21 cellular contexts compared by ENCODE assay signal in the genomic region with DNA sequence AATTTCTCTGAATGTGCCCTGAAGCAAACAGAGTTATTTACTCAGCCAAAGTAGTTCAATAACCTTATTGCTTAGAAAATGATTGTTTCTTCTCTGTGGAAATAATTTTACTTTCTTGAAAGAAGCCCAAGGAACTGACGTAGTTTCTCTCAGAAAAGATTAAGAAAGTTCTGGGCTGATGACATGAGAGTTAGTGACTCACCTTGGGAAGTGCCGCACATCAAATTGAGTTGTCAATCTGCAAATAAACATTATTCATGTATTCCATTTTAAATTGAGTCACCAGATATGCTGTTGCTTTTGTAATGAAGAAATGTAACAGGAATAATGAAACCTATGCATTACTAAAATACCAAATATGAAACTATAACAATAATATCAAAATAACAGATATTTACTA.
DNase-seq lines count a peak whose midpoint lies in the region; FAIRE-seq and TF ChIP-seq lines count a peak whose summit lies in the region.
"Had no signal": no experiment of that assay in that cellular context is flagged by ENCODE, and none has a peak within 500 bp of the region (broad histone marks: within the 10 kb centered on the region; RNA-seq: fewer than 3 reads in every experiment).

No MANE protein-coding gene starts in this region.

- BruUV-seq in MCF 10A (replicated peaks; lab: Mats Ljungman, UMichigan), result no TSS peak

- H3K4ac ChIP-seq in mesenchymal stem cell (ENCODE audit: low read depth in 1 of 2, low read length in 2 of 2), result no peak overlapping the region

- no peak overlapping the region for H2BK120ac ChIP-seq in mesenchymal stem cell (ENCODE audit: low read depth, low read length)

- no peak overlapping the region for H3K18ac ChIP-seq in mesenchymal stem cell (ENCODE audit: low read depth in 1 of 2, low read length in 2 of 2)

- no peaks in the 10 kb centered on the region for H3K9me3 ChIP-seq in breast epithelium
- H3K9me3 ChIP-seq in mesenchymal stem cell (ENCODE audit: control insufficient read depth, low read length), result peaks cover 4% of the 10 kb centered on the region
- H3K9me3 ChIP-seq: BLaER1 treated with 17β-estradiol and CSF1 and Interleukin-3, amounts not matched to agents 10 nM and 100 nM; HAP-1 had no signal

- H2BK12ac ChIP-seq in mesenchymal stem cell (ENCODE audit: low read length in 2 of 2), result no peak overlapping the region

- H3K27me3 ChIP-seq in breast epithelium (no peaks in the 10 kb centered on the region), bronchial epithelial cell (ENCODE audit: control insufficient read depth, insufficient read depth, low read length) (no peaks in the 10 kb centered on the region), mesenchymal stem cell (ENCODE audit: control insufficient read depth in 1 of 2, insufficient read depth in 1 of 2, low read length in 2 of 2) (no peaks in the 10 kb centered on the region)
- H3K27me3 ChIP-seq: BLaER1 treated with 17β-estradiol and CSF1 and Interleukin-3, amounts not matched to agents 10 nM and 100 nM had no signal

- peaks cover 7% of the 10 kb centered on the region for H3K9me3 Mint-ChIP-seq in MCF 10A (ENCODE audit: unreplicated experiment)

- no peaks in the 10 kb centered on the region for H3K36me3 ChIP-seq in breast epithelium
- H3K36me3 ChIP-seq in bronchial epithelial cell (ENCODE audit: control insufficient read depth, insufficient read depth, low read length), result no peaks in the 10 kb centered on the region
- no peaks in the 10 kb centered on the region for H3K36me3 ChIP-seq in mesenchymal stem cell (ENCODE audit: control insufficient read depth in 1 of 2, insufficient read depth in 2 of 2, low read depth in 1 of 2, low read length in 2 of 2)
- H3K36me3 ChIP-seq: BLaER1 treated with 17β-estradiol and CSF1 and Interleukin-3, amounts not matched to agents 10 nM and 100 nM; HAP-1 had no signal

- TF ChIP-seq CTCF in MCF 10A (IDR thresholded peaks at IDR 0.05; ENCODE audit: unreplicated experiment) (no peak), breast epithelium (IDR thresholded peaks at IDR 0.05) (no peak), bronchial epithelial cell (IDR thresholded peaks at IDR 0.05; ENCODE audit: insufficient read depth, low read length, severe bottlenecking) (no peak)

- H3K4me1 ChIP-seq in breast epithelium (no peaks in the 10 kb centered on the region), mesenchymal stem cell (ENCODE audit: control insufficient read depth, insufficient read depth, low read depth, low read length) (no peaks in the 10 kb centered on the region)
- H3K4me1 ChIP-seq: BLaER1 treated with 17β-estradiol and CSF1 and Interleukin-3, amounts not matched to agents 10 nM and 100 nM; HAP-1 had no signal

- H3K27me3 Mint-ChIP-seq in MCF 10A (ENCODE audit: insufficient read depth, unreplicated experiment), result no peaks in the 10 kb centered on the region
- H3K27me3 Mint-ChIP-seq: CD8-positive, alpha-beta memory T cell had no signal

- H3K4me2 ChIP-seq in mesenchymal stem cell (ENCODE audit: low read length, poor library complexity, severe bottlenecking), result no peak overlapping the region
- H3K4me2 ChIP-seq: BLaER1 treated with 17β-estradiol and CSF1 and Interleukin-3, amounts not matched to agents 10 nM and 100 nM had no signal

- H3K4me3 Mint-ChIP-seq in MCF 10A (ENCODE audit: unreplicated experiment), result no peak overlapping the region
- H3K4me3 Mint-ChIP-seq: CD8-positive, alpha-beta memory T cell had no signal

- H4K91ac ChIP-seq in mesenchymal stem cell (ENCODE audit: low read length), result no peak overlapping the region

- no peak overlapping the region for H3K9ac ChIP-seq in mesenchymal stem cell (ENCODE audit: low read length)
- H3K9ac ChIP-seq: BLaER1 treated with 17β-estradiol and CSF1 and Interleukin-3, amounts not matched to agents 10 nM and 100 nM had no signal

- H3K4me1 Mint-ChIP-seq in MCF 10A (ENCODE audit: insufficient read depth, unreplicated experiment), result peaks cover 14% of the 10 kb centered on the region
- H3K4me1 Mint-ChIP-seq: CD8-positive, alpha-beta memory T cell had no signal

- H3K79me1 ChIP-seq in mesenchymal stem cell (replicated peaks; ENCODE audit: low read length, poor library complexity, severe bottlenecking), result no peaks in the 10 kb centered on the region

- no peak for TF ChIP-seq POLR2A in breast epithelium (IDR thresholded peaks at IDR 0.05)

- no peak overlapping the region for H3K14ac ChIP-seq in mesenchymal stem cell (ENCODE audit: low read length in 2 of 2)

- H2BK15ac ChIP-seq in mesenchymal stem cell (ENCODE audit: low read depth, poor library complexity, severe bottlenecking), result no peak overlapping the region

- no peak overlapping the region for H4K8ac ChIP-seq in mesenchymal stem cell (ENCODE audit: low read length)

- H2AFZ ChIP-seq in mesenchymal stem cell (ENCODE audit: low read depth, low read length), result no peak overlapping the region

- H3K27ac ChIP-seq in breast epithelium (no peak overlapping the region), mesenchymal stem cell (ENCODE audit: low read length, poor library complexity, severe bottlenecking) (no peak overlapping the region)
- H3K27ac ChIP-seq: 22Rv1; BLaER1 treated with 17β-estradiol and CSF1 and Interleukin-3, amounts not matched to agents 10 nM and 100 nM had no signal

- POLR2A ChIA-PET in MCF 10A (lab: Yijun Ruan, JAX), result no interaction called here

- H3K27ac Mint-ChIP-seq in MCF 10A (ENCODE audit: low read depth, unreplicated experiment), result peak overlapping the region; percentile 0
- H3K27ac Mint-ChIP-seq: CD8-positive, alpha-beta memory T cell had no signal

- H3K4me3 ChIP-seq in breast epithelium, result no peak overlapping the region
- H3K4me3 ChIP-seq in bronchial epithelial cell (ENCODE audit: low read depth, low read length), result no peak overlapping the region
- H3K4me3 ChIP-seq in mesenchymal stem cell (ENCODE audit: insufficient read depth in 1 of 2, low read depth in 1 of 2, low read length in 2 of 2), result no peak overlapping the region
- H3K4me3 ChIP-seq: BLaER1 treated with 17β-estradiol and CSF1 and Interleukin-3, amounts not matched to agents 10 nM and 100 nM; HAP-1 had no signal

- H2BK5ac ChIP-seq in mesenchymal stem cell (ENCODE audit: low read depth, low read length, poor library complexity, severe bottlenecking), result no peak overlapping the region

- no peak overlapping the region for H3K23ac ChIP-seq in mesenchymal stem cell (ENCODE audit: low read length in 2 of 2)

- intact Hi-C loops in MCF 10A (cut with micrococcal nuclease), result no loop called here
- intact Hi-C loops in breast epithelium (cut with DNase I; ENCODE audit: low total_unique reads), result no loop called here

- DNase-seq in MCF 10A (ENCODE audit: unreplicated experiment) (peak; percentile 38), breast epithelium (ENCODE audit: low spot score in 2 of 2) (no peak), bronchial epithelial cell (ENCODE audit: low read depth) (peak; percentile 76), mesenchymal stem cell (peak; percentile 7), NCI-H82 treated with DMSO at 0.1 percent for 48 hours (lab: John Stamatoyannopoulos, UW; ENCODE audit: unreplicated experiment) (no peak), NCI-H2107 (lab: John Stamatoyannopoulos, UW) (no peak), dedifferentiated amniotic fluid mesenchymal stem cell (ENCODE audit: extremely low spot score) (no peak)
- DNase-seq in activated effector memory CD4-positive, alpha-beta T cell treated with anti-CD3 and anti-CD28 coated beads, Interleukin-2, amount 50 U/mL, for 16 hours, result no peak
- DNase-seq: CD8-positive, alpha-beta memory T cell; IMR-90; Karpas-422; NCI-H1105 treated with DMSO at 0.1 percent for 48 hours; NCI-H187; NCI-H345; NCI-H526 treated with DMSO at 0.1 percent for 48 hours; SHP77 treated with DMSO at 0.1 percent for 48 hours had no signal

- H3K36me3 Mint-ChIP-seq in MCF 10A (ENCODE audit: insufficient read depth, unreplicated experiment), result no peaks in the 10 kb centered on the region
- H3K36me3 Mint-ChIP-seq: CD8-positive, alpha-beta memory T cell had no signal

- H2AK5ac ChIP-seq in mesenchymal stem cell (ENCODE audit: low read length, severe bottlenecking), result no peak overlapping the region

- 88% methylated on average over 1 of the region's 2 CpGs for WGBS in mesenchymal stem cell

- CTCF ChIA-PET in MCF 10A (lab: Yijun Ruan, JAX), result no interaction called here

- FAIRE-seq in bronchial epithelial cell (lab: Jason Lieb, UNC), result no peak
- FAIRE-seq: D721Med, GM19239 had no signal

Comparison
In these comparisons a context has a peak if more than half of its experiments do, and no peak if none do; other contexts are left out.
1. DNase-seq: peak in MCF 10A (single experiment), bronchial epithelial cell (single experiment) and mesenchymal stem cell (single experiment); none in breast epithelium (0 of 2), NCI-H82 treated with DMSO at 0.1 percent for 48 hours (single experiment), NCI-H2107 (single experiment), activated effector memory CD4-positive, alpha-beta T cell treated with anti-CD3 and anti-CD28 coated beads, Interleukin-2, amount 50 U/mL, for 16 hours (single experiment) and dedifferentiated amniotic fluid mesenchymal stem cell (single experiment).